ENCODE assay signal across 8 cellular contexts in the genomic region with DNA sequence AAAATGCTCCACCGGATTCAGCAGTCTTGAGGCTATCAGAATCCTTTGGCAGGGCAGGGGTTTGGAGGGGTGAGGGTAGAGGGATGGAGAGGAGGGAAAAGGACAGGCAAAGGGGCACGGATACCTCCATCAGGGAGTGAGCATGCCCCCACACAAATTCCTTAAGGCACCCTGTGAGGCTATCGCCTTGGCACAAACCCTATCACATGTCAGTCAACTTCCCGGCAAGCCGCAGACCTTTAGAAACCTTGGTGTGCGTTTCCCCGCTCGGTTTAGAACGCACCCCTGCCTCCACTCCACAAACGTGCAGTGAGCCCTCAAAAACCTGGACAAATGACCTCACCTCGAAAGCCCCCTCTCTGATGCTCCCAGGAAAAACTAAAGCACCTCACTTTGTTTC. TPM values are rescaled to one million over a fixed set of nuclear protein-coding genes. Genes with fewer than 3 reads are reported as not detected.
A peak's percentile ranks its signal among the peaks of the same experiment; 100 is the strongest.
DNase-seq lines count a peak whose midpoint lies in the region; ATAC-seq and TF ChIP-seq lines count a peak whose summit lies in the region.

No MANE protein-coding gene starts in this region.

- intact Hi-C loops in Calu3 (cut with micrococcal nuclease; ENCODE audit: unreplicated experiment) = no loop called here

- H3K36me3 ChIP-seq in NT2/D1 (ENCODE audit: insufficient read depth, insufficient read length, low read length) (peaks cover 10% of the 10 kb centered on the region), endocrine pancreas (ENCODE audit: control insufficient read depth, insufficient read depth, low read length) (no peaks in the 10 kb centered on the region), osteoblast (ENCODE audit: insufficient read depth, low read length) (no peaks in the 10 kb centered on the region)

- H3K27ac ChIP-seq in osteoblast (ENCODE audit: low read depth, low read length) = peak overlapping the region; percentile 83

- peaks cover 4% of the 10 kb centered on the region for H3K79me2 ChIP-seq in osteoblast (ENCODE audit: insufficient read depth, low read length)

- H3K4me2 ChIP-seq in osteoblast (ENCODE audit: insufficient read depth, low read length) = peak overlapping the region; percentile 99

- H3K27me3 Mint-ChIP-seq in Calu3 (ENCODE audit: unreplicated experiment) = no peaks in the 10 kb centered on the region

- H3K4me3 ChIP-seq in NT2/D1 (ENCODE audit: insufficient read length, low read depth) = peak overlapping the region; percentile 69
- H3K4me3 ChIP-seq in endocrine pancreas (ENCODE audit: control insufficient read depth, insufficient read depth, low read length) = peak overlapping the region; percentile 20
- H3K4me3 ChIP-seq in osteoblast (ENCODE audit: insufficient read depth, low read length) = peak overlapping the region; percentile 90

- H2AFZ ChIP-seq in osteoblast (ENCODE audit: low read length) = peak overlapping the region; percentile 99

- H3K9ac ChIP-seq in NT2/D1 (ENCODE audit: insufficient read length, low read depth) (no peak overlapping the region), endocrine pancreas (ENCODE audit: control insufficient read depth, insufficient read depth, low read length) (no peak overlapping the region)

- DNase-seq in Calu3 (no peak), NT2/D1 (ENCODE audit: low read depth, low spot score) (no peak), osteoblast (ENCODE audit: insufficient read length, low spot score, missing footprints) (no peak), cerebellar cortex (ENCODE audit: low spot score) (no peak), COLO668 (lab: John Stamatoyannopoulos, UW; ENCODE audit: unreplicated experiment) (no peak), NCI-H1092 (lab: John Stamatoyannopoulos, UW) (no peak)

- no peak for TF ChIP-seq CTCF in Calu3 (IDR thresholded peaks at IDR 0.05; ENCODE audit: unreplicated experiment)
- no peak for TF ChIP-seq CTCF in osteoblast (IDR thresholded peaks at IDR 0.05; ENCODE audit: extremely low read depth, low read depth, low read length)

- no peaks in the 10 kb centered on the region for H4K20me1 ChIP-seq in osteoblast (ENCODE audit: insufficient read depth, low read length)

- H3K9me3 Mint-ChIP-seq in Calu3 (ENCODE audit: low read depth, unreplicated experiment) = no peaks in the 10 kb centered on the region

- BruUV-seq in Calu3 (replicated peaks; lab: Mats Ljungman, UMichigan) = no TSS peak

- no peak for ATAC-seq in HG03196 (IDR thresholded peaks at IDR 0.05; ENCODE audit: unreplicated experiment)

- CTCF ChIA-PET in Calu3 (lab: Charles Lee) = interaction anchor here (0.6 kb wide), 1 partner anchor 330 kb away, joined by 4 read pairs; no protein-coding TSS in a partner anchor

- peak overlapping the region; percentile 91 for H3K27ac Mint-ChIP-seq in Calu3 (ENCODE audit: unreplicated experiment)

- peaks cover 18% of the 10 kb centered on the region for H3K36me3 Mint-ChIP-seq in Calu3 (ENCODE audit: insufficient read depth, unreplicated experiment)

- H3K9me3 ChIP-seq in NT2/D1 (ENCODE audit: insufficient read depth, low read length) (peaks cover 6% of the 10 kb centered on the region; the same call in 1 of the 2 replicates), endocrine pancreas (ENCODE audit: control insufficient read depth, low read length) (no peaks in the 10 kb centered on the region), osteoblast (ENCODE audit: low read depth, low read length) (no peaks in the 10 kb centered on the region)

- H3K27me3 ChIP-seq in NT2/D1 (ENCODE audit: insufficient read depth, insufficient read length) (no peaks in the 10 kb centered on the region), endocrine pancreas (ENCODE audit: control insufficient read depth, insufficient read depth, low read length) (no peaks in the 10 kb centered on the region), osteoblast (ENCODE audit: insufficient read depth, low read length) (no peaks in the 10 kb centered on the region)

- peak overlapping the region; percentile 90 for H3K4me3 Mint-ChIP-seq in Calu3 (ENCODE audit: low read depth, unreplicated experiment)

- no peaks in the 10 kb centered on the region for H3K4me1 Mint-ChIP-seq in Calu3 (ENCODE audit: low read depth, unreplicated experiment)

- H3K4me1 ChIP-seq in NT2/D1 (ENCODE audit: insufficient read depth, insufficient read length) (no peaks in the 10 kb centered on the region), endocrine pancreas (ENCODE audit: control insufficient read depth, insufficient read depth, low read length) (no peaks in the 10 kb centered on the region), osteoblast (ENCODE audit: insufficient read depth, low read length) (peaks cover 3% of the 10 kb centered on the region)

RNA-seq across cellular contexts. Expression of gene SETMAR, which starts 0.4 kb away (rescaled TPM):
- total RNA-seq in Calu3 (2022) = 7.8 and 10.4 TPM in 2 replicates
- total RNA-seq in osteoblast = 11.9 and 13.0 TPM in 2 replicates

Comparison
In these comparisons a context has a peak if more than half of its experiments do, and no peak if none do; other contexts are left out.
1. H3K4me3 ChIP-seq: peak in every context shown above with its lines; median percentile 90 in osteoblast; 69 in NT2/D1; 20 in endocrine pancreas.